In the genomic region with DNA sequence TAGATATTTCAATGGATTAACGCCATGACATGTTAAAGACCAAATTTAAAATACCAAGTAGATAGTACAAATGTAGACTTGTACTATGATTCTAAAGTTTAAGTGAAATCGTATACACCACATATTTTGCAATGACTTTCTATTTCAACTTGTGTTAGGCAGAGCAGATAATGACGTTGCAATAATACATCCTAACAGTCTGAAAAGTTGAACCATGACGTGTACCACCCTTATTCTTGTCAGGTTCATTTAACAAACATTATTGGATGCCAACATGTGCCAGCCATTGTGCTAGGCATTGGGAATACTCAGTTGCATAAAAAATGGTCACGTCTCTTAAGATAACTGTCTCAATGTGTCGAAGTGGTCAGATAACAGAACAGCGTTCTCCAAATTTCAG, we compare ENCODE assay signal across 37 cellular contexts. TPM values are rescaled to one million over a fixed set of nuclear protein-coding genes. Genes with fewer than 3 reads are reported as not detected.
DNase-seq lines count a peak whose midpoint lies in the region; ATAC-seq, FAIRE-seq and TF ChIP-seq lines count a peak whose summit lies in the region.
"Had no signal": no experiment of that assay in that cellular context is flagged by ENCODE, and none has a peak within 500 bp of the region (broad histone marks: within the 10 kb centered on the region; RNA-seq: fewer than 3 reads in every experiment).

No MANE protein-coding gene starts in this region.

- BruUV-seq in HepG2 (replicated peaks; lab: Mats Ljungman, UMichigan) (no TSS peak), K562 (replicated peaks; lab: Mats Ljungman, UMichigan) (no TSS peak)

- no peaks in the 10 kb centered on the region for H3K9me3 ChIP-seq in HepG2 (ENCODE audit: low read length)
- H3K9me3 ChIP-seq in right lobe of liver: no peaks in the 10 kb centered on the region
- no peaks in the 10 kb centered on the region for H3K9me3 ChIP-seq in A549
- H3K9me3 ChIP-seq in K562 (replicated peaks; ENCODE audit: control insufficient read depth, insufficient read depth, low read depth, low read length): no peaks in the 10 kb centered on the region
- H3K9me3 ChIP-seq: BE2C; BLaER1; BLaER1 treated with 17β-estradiol and CSF1 and Interleukin-3, amounts not matched to agents 10 nM and 100 nM; Caco-2 had no signal

- in situ Hi-C loops in HepG2 (cut with HindIII; ENCODE audit: extremely low pct_ligation_motif_present, low pct_unique_long_range_greater_than_20kb) (no loop called here), K562 (cut with MboI) (no loop called here)

- H3K4me3 ChIP-seq in HepG2 (replicated peaks in 1 of 3; ENCODE audit: insufficient read depth in 1 of 3, low read depth in 2 of 3, low read length in 3 of 3) (no peak overlapping the region), right lobe of liver (no peak overlapping the region), A549 (no peak overlapping the region), K562 (no peak overlapping the region)
- H3K4me3 ChIP-seq: BLaER1; BLaER1 treated with 17β-estradiol and CSF1 and Interleukin-3, amounts not matched to agents 10 nM and 100 nM had no signal

- no peaks in the 10 kb centered on the region for H3K9me1 ChIP-seq in K562 (ENCODE audit: control insufficient read depth, insufficient read depth, low read length)

- no peaks in the 10 kb centered on the region for H3K36me3 ChIP-seq in HepG2 (replicated peaks in 1 of 2; ENCODE audit: control insufficient read depth in 1 of 2, insufficient read depth in 2 of 2, low read length in 2 of 2)
- H3K36me3 ChIP-seq in right lobe of liver: no peaks in the 10 kb centered on the region
- no peaks in the 10 kb centered on the region for H3K36me3 ChIP-seq in K562 (ENCODE audit: control insufficient read depth, insufficient read depth, low read length)
- H3K36me3 ChIP-seq: BE2C; BLaER1; BLaER1 treated with 17β-estradiol and CSF1 and Interleukin-3, amounts not matched to agents 10 nM and 100 nM had no signal

- H3K9ac ChIP-seq in HepG2 (ENCODE audit: insufficient read depth, low read depth, low read length) (no peak overlapping the region), K562 (ENCODE audit: insufficient read depth in 1 of 2, low read depth in 2 of 2, low read length in 2 of 2) (no peak overlapping the region)
- H3K9ac ChIP-seq: BLaER1; BLaER1 treated with 17β-estradiol and CSF1 and Interleukin-3, amounts not matched to agents 10 nM and 100 nM had no signal

- intact Hi-C loops in HepG2 (cut with micrococcal nuclease; ENCODE audit: unreplicated experiment): no loop called here
- intact Hi-C loops in right lobe of liver (cut with DNase I): no loop called here
- intact Hi-C loops in K562 (cut with micrococcal nuclease): no loop called here

- POLR2A ChIA-PET in HepG2 (lab: Yijun Ruan, JAX): no interaction called here
- POLR2A ChIA-PET in A549 (lab: Yijun Ruan, JAX): no interaction called here
- POLR2A ChIA-PET in K562 (lab: Yijun Ruan, JAX): no interaction called here

- ATAC-seq in HepG2: no peak
- no peak for ATAC-seq in right lobe of liver
- no peak for ATAC-seq in A549
- no peak for ATAC-seq in K562
- ATAC-seq in HG03095 (IDR thresholded peaks at IDR 0.05; ENCODE audit: unreplicated experiment): no peak
- ATAC-seq: CD8-positive, alpha-beta T cell had no signal

- no peak overlapping the region for H2AFZ ChIP-seq in HepG2 (ENCODE audit: low read length)
- no peak overlapping the region for H2AFZ ChIP-seq in K562 (ENCODE audit: low read depth, low read length)

- DNase-seq in HepG2 (ENCODE audit: low spot score) (no peak), right lobe of liver (no peak), A549 (ENCODE audit: low read depth in 1 of 2, low spot score in 1 of 2) (no peak), MV-4-11 (lab: John Stamatoyannopoulos, UW) (peak; percentile 12), K562 (ENCODE audit: extremely low read depth in 1 of 4, low spot score in 3 of 4) (no peak), NCI-H2081 treated with DMSO at 0.1 percent for 48 hours (lab: John Stamatoyannopoulos, UW) (no peak), 8988T (no peak)
- DNase-seq: ACHN; AML-193; BE2C; C1 segment of cervical spinal cord; Caco-2; Calu3; CD4-positive, alpha-beta memory T cell; CD4-positive, alpha-beta T cell; CD4-positive, CD25-positive, alpha-beta regulatory T cell; CD8-positive, alpha-beta memory T cell; CD8-positive, alpha-beta T cell; COR-L47; DMS 273 treated with DMSO at 0.1 percent for 48 hours; DMS153; DMS53; DMS79; DMS79 treated with DMSO at 0.1 percent for 48 hours; DND-41; EL had no signal

- no peaks in the 10 kb centered on the region for H4K20me1 ChIP-seq in HepG2 (ENCODE audit: insufficient read depth, low read length)
- H4K20me1 ChIP-seq in K562 (replicated peaks; ENCODE audit: control insufficient read depth, insufficient read depth, low read length): no peaks in the 10 kb centered on the region
- H4K20me1 ChIP-seq: BLaER1; BLaER1 treated with 17β-estradiol and CSF1 and Interleukin-3, amounts not matched to agents 10 nM and 100 nM had no signal

- FAIRE-seq in HepG2 (lab: Jason Lieb, UNC): no peak
- FAIRE-seq in A549 (lab: Jason Lieb, UNC): no peak
- FAIRE-seq in K562 (lab: Jason Lieb, UNC): no peak
- FAIRE-seq: A204.1, D721Med had no signal

- 65% methylated on average over 7 of the region's 7 CpGs for WGBS in HepG2 (ENCODE audit: low lambda C conversion rate)
- 75% methylated on average over 7 of the region's 7 CpGs for WGBS in right lobe of liver (ENCODE audit: insufficient coverage, low coverage, low lambda C conversion rate, missing lambda C conversion rate)
- WGBS in A549 (ENCODE audit: missing lambda C conversion rate): 80% methylated on average over 7 of the region's 7 CpGs
- 10% methylated on average over 7 of the region's 7 CpGs for WGBS in K562 (ENCODE audit: insufficient coverage, low coverage, missing lambda C conversion rate)

- no peak for TF ChIP-seq EP300 in HepG2 (IDR thresholded peaks at IDR 0.05; ENCODE audit: low read depth in 2 of 2, low read length in 2 of 2)
- no peak for TF ChIP-seq EP300 in HepG2 (CRISPR knock-in tag; IDR thresholded peaks at IDR 0.05; ENCODE audit: borderline replicate concordance)
- TF ChIP-seq EP300 in A549 (IDR thresholded peaks at IDR 0.05): no peak
- TF ChIP-seq EP300 in K562 (IDR thresholded peaks at IDR 0.05; ENCODE audit: low read length): no peak

- H3K27me3 ChIP-seq in HepG2 (ENCODE audit: control insufficient read depth in 1 of 2, insufficient read depth in 2 of 2, low read length in 2 of 2) (no peaks in the 10 kb centered on the region), right lobe of liver (no peaks in the 10 kb centered on the region), K562 (ENCODE audit: control insufficient read depth in 2 of 2, insufficient read depth in 2 of 2, low read length in 2 of 2) (no peaks in the 10 kb centered on the region; a peak in 1 of 5 replicates)
- H3K27me3 ChIP-seq: BLaER1; BLaER1 treated with 17β-estradiol and CSF1 and Interleukin-3, amounts not matched to agents 10 nM and 100 nM had no signal

- H3K4me1 ChIP-seq in HepG2 (ENCODE audit: insufficient read depth, low read length) (no peaks in the 10 kb centered on the region), right lobe of liver (no peaks in the 10 kb centered on the region), A549 (no peaks in the 10 kb centered on the region), K562 (replicated peaks in 1 of 2; ENCODE audit: control insufficient read depth in 2 of 2, insufficient read depth in 2 of 2, low read length in 2 of 2) (no peaks in the 10 kb centered on the region)
- H3K4me1 ChIP-seq: BE2C, Caco-2 had no signal

- TF ChIP-seq POLR2A in HepG2 (IDR thresholded peaks at IDR 0.05; ENCODE audit: insufficient read depth in 1 of 2, low read depth in 2 of 2, low read length in 2 of 2) (no peak), right lobe of liver (IDR thresholded peaks at IDR 0.05) (no peak), A549 (IDR thresholded peaks at IDR 0.05; ENCODE audit: low read length) (no peak), K562 (conservative IDR thresholded peaks at IDR 0.05) (no peak)

- no peak for TF ChIP-seq RAD21 in HepG2 (CRISPR knock-in tag; IDR thresholded peaks at IDR 0.05)
- no peak for TF ChIP-seq RAD21 in A549 (conservative IDR thresholded peaks at IDR 0.05 in 1 of 2, IDR thresholded peaks at IDR 0.05 in 1 of 2)
- no peak for TF ChIP-seq RAD21 in K562 (CRISPR knock-in tag; conservative IDR thresholded peaks at IDR 0.05 in 1 of 2, IDR thresholded peaks at IDR 0.05 in 1 of 2)

- no peak overlapping the region for H3K27ac ChIP-seq in HepG2 (ENCODE audit: extremely low read length, insufficient read depth, low read length)
- no peak overlapping the region for H3K27ac ChIP-seq in right lobe of liver
- H3K27ac ChIP-seq in A549: no peak overlapping the region
- no peak overlapping the region for H3K27ac ChIP-seq in K562 (ENCODE audit: extremely low read depth, low read depth, low read length)
- H3K27ac ChIP-seq: 22Rv1; BLaER1; BLaER1 treated with 17β-estradiol and CSF1 and Interleukin-3, amounts not matched to agents 10 nM and 100 nM; C4-2B had no signal

- H3K79me2 ChIP-seq in HepG2 (ENCODE audit: insufficient read depth, low read length): no peaks in the 10 kb centered on the region
- no peaks in the 10 kb centered on the region for H3K79me2 ChIP-seq in K562 (ENCODE audit: control insufficient read depth, insufficient read depth, low read length)

- TF ChIP-seq CTCF in HepG2 (CRISPR knock-in tag; IDR thresholded peaks at IDR 0.05): no peak
- no peak for TF ChIP-seq CTCF in right lobe of liver (IDR thresholded peaks at IDR 0.05)
- no peak for TF ChIP-seq CTCF in A549 (IDR thresholded peaks at IDR 0.05)
- TF ChIP-seq CTCF in K562 (IDR thresholded peaks at IDR 0.05 in 2 of 3, conservative IDR thresholded peaks at IDR 0.05 in 1 of 3; ENCODE audit: insufficient read depth in 2 of 3, low read depth in 1 of 3, low read length in 3 of 3): no peak

- no peak overlapping the region for H3K4me2 ChIP-seq in HepG2 (ENCODE audit: low read depth, low read length)
- no peak overlapping the region for H3K4me2 ChIP-seq in A549
- no peak overlapping the region; the same call in 1 of the 2 replicates for H3K4me2 ChIP-seq in K562 (ENCODE audit: insufficient read depth, low read length)
- H3K4me2 ChIP-seq: BLaER1; BLaER1 treated with 17β-estradiol and CSF1 and Interleukin-3, amounts not matched to agents 10 nM and 100 nM had no signal

- CTCF ChIA-PET in HepG2 (lab: Yijun Ruan, JAX; ENCODE audit: low intra/inter-chr PET ratio, low total read pairs) (no interaction called here), A549 (lab: Yijun Ruan, JAX) (no interaction called here), K562 (lab: Yijun Ruan, JAX; ENCODE audit: low intra/inter-chr PET ratio) (no interaction called here)

RNA-seq across cellular contexts. Expression of a gene that starts 50.0 kb away (rescaled TPM):
- total RNA-seq in HepG2 (2016; rRNA removed; fragmentation: Illumina TruSeq; extraction: Trizol): 0.67 and 0.91 TPM in 2 replicates
- 0.09 and 0.10 TPM in 2 replicates for total RNA-seq in HepG2 (2016; cell fraction: cytosol; rRNA removed; fragmentation: Illumina TruSeq; extraction: Trizol; ENCODE audit: low read depth)
- total RNA-seq in HepG2 (2016; cell fraction: insoluble cytoplasmic fraction; rRNA removed; fragmentation: Illumina TruSeq; extraction: Trizol): 0.43 and 1.0 TPM in 2 replicates
- total RNA-seq in HepG2 (2016; cell fraction: membrane; rRNA removed; fragmentation: Illumina TruSeq; extraction: Trizol): 0.17 and 0.28 TPM in 2 replicates
- 0.53 and 0.62 TPM in 2 replicates for total RNA-seq in HepG2 (2016; cell fraction: nucleus; rRNA removed; fragmentation: Illumina TruSeq; extraction: Trizol)
- 0.55 and 0.95 TPM in 2 replicates for polyA plus RNA-seq in HepG2 (2011; rRNA removed)
- polyA plus RNA-seq in HepG2 (2011; cell fraction: cytosol; rRNA removed): 0.58 and 0.74 TPM in 2 replicates
- polyA plus RNA-seq in HepG2 (2011; cell fraction: nucleus; rRNA removed): 1.00 and 1.0 TPM in 2 replicates
- polyA plus RNA-seq in HepG2 (2012): 0.56 and 1.8 TPM in 2 replicates
- polyA plus RNA-seq in HepG2 (2016; cell fraction: cytosol; fragmentation: Illumina TruSeq; extraction: Trizol; ENCODE audit: low read depth): 0.08 TPM in 1 of 2 replicates, not detected in the other
- polyA plus RNA-seq in HepG2 (2016; cell fraction: insoluble cytoplasmic fraction; fragmentation: Illumina TruSeq; extraction: Trizol; ENCODE audit: low read depth): 0.65 and 0.69 TPM in 2 replicates
- 0.12 TPM in 1 of 2 replicates, not detected in the other for polyA plus RNA-seq in HepG2 (2016; cell fraction: membrane; fragmentation: Illumina TruSeq; extraction: Trizol; ENCODE audit: low read depth)
- polyA plus RNA-seq in HepG2 (2016; cell fraction: nucleus; fragmentation: Illumina TruSeq; extraction: Trizol; ENCODE audit: insufficient read depth, low read depth): 0.41 and 0.48 TPM in 2 replicates
- polyA minus RNA-seq in HepG2 (2011; rRNA and poly(A)+ RNA removed; ENCODE audit: low replicate concordance): 0.22 TPM in 1 of 2 replicates, not detected in the other
- polyA minus RNA-seq in HepG2 (2011; cell fraction: cytosol; rRNA and poly(A)+ RNA removed): 0.59 and 0.62 TPM in 2 replicates
- 2.2 and 2.4 TPM in 2 replicates for polyA minus RNA-seq in HepG2 (2011; cell fraction: nucleus; rRNA and poly(A)+ RNA removed)
- total RNA-seq in right lobe of liver: under 1 TPM in 4 of 6 experiments, not detected in 2; 0.07 to 0.43 (median 0.15) TPM
- polyA plus RNA-seq in A549 (2011; rRNA removed): 3.9 and 7.9 TPM in 2 replicates
- 0.96 and 0.98 TPM in 2 replicates for polyA plus RNA-seq in A549 (2012; cell fraction: cytosol; rRNA removed)
- 0.73 and 1.2 TPM in 2 replicates for polyA plus RNA-seq in A549 (2012; cell fraction: nucleus; rRNA removed)
- 1.2 to 1.4 TPM (median 1.3 TPM) in 3 replicates for polyA plus RNA-seq in A549 (2017; fragmentation: RNase III; extraction: RNeasy Plus Mini Kit Qiagen cat#74134 plus additional on column Dnase treatment)
- polyA minus RNA-seq in A549 (2011; rRNA and poly(A)+ RNA removed): 3.2 and 3.6 TPM in 2 replicates
- 0.58 and 0.92 TPM in 2 replicates for total RNA-seq in K562 (2011; cell fraction: chromatin; rRNA removed; ENCODE audit: low replicate concordance)
- 0.39 and 0.67 TPM in 2 replicates for total RNA-seq in K562 (2011; cell fraction: nucleolus; rRNA removed)
- total RNA-seq in K562 (2011; cell fraction: nucleoplasm; rRNA removed): 0.51 and 0.69 TPM in 2 replicates
- total RNA-seq in K562 (2014; rRNA removed): 1.6 and 1.8 TPM in 2 replicates
- 1.1 and 1.5 TPM in 2 replicates for total RNA-seq in K562 (2014; rRNA removed; fragmentation: Illumina TruSeq; extraction: Trizol)
- 0.54 and 0.57 TPM in 2 replicates for total RNA-seq in K562 (2015; rRNA removed; fragmentation: Illumina TruSeq; extraction: Trizol)
- 0.93 and 1.0 TPM in 2 replicates for total RNA-seq in K562 (2021)
- polyA plus RNA-seq in K562 (2011; rRNA removed): 0.18 and 0.19 TPM in 2 replicates
- 0.07 and 0.15 TPM in 2 replicates for polyA plus RNA-seq in K562 (2011; cell fraction: cytosol; rRNA removed)
- polyA plus RNA-seq in K562 (2011; cell fraction: nucleus; rRNA removed): 0.20 and 0.24 TPM in 2 replicates
- 0.76 and 1.8 TPM in 2 replicates for polyA plus RNA-seq in K562 (2012)
- 1.3 and 2.3 TPM in 2 replicates for polyA plus RNA-seq in K562 (2014; fragmentation: Illumina TruSeq; extraction: Trizol)
- under 1 TPM; 0.37 to 0.63 TPM for polyA plus RNA-seq in K562 (2014; fragmentation: Nextera tagmentation; extraction: Ambion mirVana)
- polyA plus RNA-seq in K562 (2014; rRNA removed): 1.0 and 1.1 TPM in 2 replicates
- 0.18 and 0.25 TPM in 2 replicates for polyA minus RNA-seq in K562 (2011; rRNA and poly(A)+ RNA removed)
- not detected in 2 replicates for polyA minus RNA-seq in K562 (2011; cell fraction: cytosol; rRNA and poly(A)+ RNA removed)
- polyA minus RNA-seq in K562 (2011; cell fraction: nucleus; rRNA and poly(A)+ RNA removed): 0.33 and 0.40 TPM in 2 replicates
- total RNA-seq: CD8-positive, alpha-beta T cell; Daoy; G401 had no signal
- polyA plus RNA-seq: AG04450, BJ had no signal
